8 cellular contexts compared by ENCODE assay signal in the genomic region with DNA sequence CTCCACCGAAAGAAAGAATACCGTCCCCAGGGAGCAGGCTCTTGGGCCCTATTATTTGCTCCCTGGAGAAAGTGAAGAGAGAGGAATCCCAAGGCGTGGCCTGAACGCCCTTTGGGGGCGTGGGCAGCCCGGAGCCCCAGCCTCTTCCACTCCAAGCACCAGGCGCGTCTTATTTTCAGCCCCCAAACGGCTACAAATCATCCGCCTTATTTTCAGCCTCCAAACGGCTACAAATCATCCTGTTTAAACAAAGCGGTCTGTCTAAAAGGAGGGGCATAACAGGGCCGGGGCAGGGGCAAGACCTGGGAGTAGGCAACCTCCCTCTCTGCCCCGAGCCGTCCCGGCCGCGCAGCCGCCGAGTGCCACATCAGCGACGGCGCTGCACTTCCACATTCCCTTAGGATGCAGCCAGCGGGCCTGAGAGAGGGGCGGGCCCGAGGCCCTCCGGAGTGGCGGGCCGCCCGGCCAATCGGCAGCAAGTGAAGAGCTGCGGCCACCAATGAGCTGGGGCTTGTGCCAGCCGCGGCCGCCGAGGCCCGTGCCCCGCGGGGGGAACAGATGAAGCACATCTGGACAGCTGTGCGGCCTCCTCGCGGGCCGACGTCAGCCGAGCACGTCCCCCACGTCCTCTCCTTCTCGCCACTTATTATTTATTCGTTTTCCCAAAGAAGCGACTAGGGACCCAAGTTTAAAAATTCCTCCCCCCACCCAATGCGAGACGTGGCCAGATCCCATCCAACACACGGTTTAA. TPM values are rescaled to one million over a fixed set of nuclear protein-coding genes. Genes with fewer than 3 reads are reported as not detected.
DNase-seq lines count a peak whose midpoint lies in the region; ATAC-seq and TF ChIP-seq lines count a peak whose summit lies in the region.

A gene with protein sequence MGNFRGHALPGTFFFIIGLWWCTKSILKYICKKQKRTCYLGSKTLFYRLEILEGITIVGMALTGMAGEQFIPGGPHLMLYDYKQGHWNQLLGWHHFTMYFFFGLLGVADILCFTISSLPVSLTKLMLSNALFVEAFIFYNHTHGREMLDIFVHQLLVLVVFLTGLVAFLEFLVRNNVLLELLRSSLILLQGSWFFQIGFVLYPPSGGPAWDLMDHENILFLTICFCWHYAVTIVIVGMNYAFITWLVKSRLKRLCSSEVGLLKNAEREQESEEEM (plus strand): TSS at position 561 of the 751 bp plus-strand sequence. CDS start 62,593 bp downstream, outside the sequence.

- DNase-seq in DMS79 treated with DMSO at 0.1 percent for 48 hours (lab: John Stamatoyannopoulos, UW) (peak; percentile 85), Karpas-422 (peak; percentile 85), RPMI7951 (ENCODE audit: low read depth) (peak; percentile 96), fibroblast of villous mesenchyme (ENCODE audit: low read depth) (peak; percentile 98), nephron progenitor cell (peak; percentile 96)
- peak; percentile 91 for DNase-seq in activated effector memory CD4-positive, alpha-beta T cell treated with anti-CD3 and anti-CD28 coated beads, Interleukin-2, amount 50 U/mL, for 16 hours
- DNase-seq in stimulated activated naive CD8-positive, alpha-beta T cell treated with anti-CD3 and anti-CD28 coated beads, Interleukin-15, Interleukin-2, amounts not matched to agents 100 U/mL and 50 U/mL, for 24 hours = peak; percentile 83

- H3K4me3 Mint-ChIP-seq in nephron progenitor cell = peak within 1 kb of the TSS; percentile 94

- peak within 1 kb of the TSS; percentile 83 for H2AFZ ChIP-seq in Karpas-422 (ENCODE audit: low read length)

- TF ChIP-seq CTCF in fibroblast of villous mesenchyme (IDR thresholded peaks at IDR 0.05; ENCODE audit: insufficient read depth, low read depth, low read length) (no peak), nephron progenitor cell (IDR thresholded peaks at IDR 0.05) (no peak)

- H3K79me2 ChIP-seq in Karpas-422 (ENCODE audit: low read length) = no peaks in the 10 kb centered on the region

- H3K27ac ChIP-seq in Karpas-422 (ENCODE audit: low read length) = no peak within 1 kb of the TSS

- H3K9me3 ChIP-seq in Karpas-422 (ENCODE audit: low read length) = no peaks in the 10 kb centered on the region

- H3K4me1 ChIP-seq in Karpas-422 (ENCODE audit: low read length) = peaks cover 11% of the 10 kb centered on the region

- peak within 1 kb of the TSS; percentile 70 for H3K4me3 ChIP-seq in Karpas-422 (ENCODE audit: low read length)
- H3K4me3 ChIP-seq in fibroblast of villous mesenchyme (ENCODE audit: low read depth, low read length) = peak within 1 kb of the TSS; percentile 71

- H3K9me3 Mint-ChIP-seq in nephron progenitor cell = peaks cover 10% of the 10 kb centered on the region

- peak within 1 kb of the TSS; percentile 73 for H3K27ac Mint-ChIP-seq in nephron progenitor cell

- ATAC-seq in GM21825 (IDR thresholded peaks at IDR 0.05; ENCODE audit: unreplicated experiment) = peak; percentile 97
- ATAC-seq in stimulated activated naive CD8-positive, alpha-beta T cell treated with anti-CD3 and anti-CD28 coated beads, Interleukin-15, Interleukin-2, amounts not matched to agents 100 U/mL and 50 U/mL, for 24 hours = peak; percentile 98

- H3K27me3 ChIP-seq in Karpas-422 (ENCODE audit: low read length) = no peaks in the 10 kb centered on the region

- no peaks in the 10 kb centered on the region for H4K20me1 ChIP-seq in Karpas-422 (ENCODE audit: insufficient read depth, low read depth, low read length)

- H3K4me1 Mint-ChIP-seq in nephron progenitor cell = peaks cover 17% of the 10 kb centered on the region

- H3K36me3 ChIP-seq in Karpas-422 (ENCODE audit: insufficient read depth, low read length) = no peaks in the 10 kb centered on the region

- peak within 1 kb of the TSS; percentile 49 for H3K9ac ChIP-seq in Karpas-422 (ENCODE audit: low read length)

- peaks cover 6% of the 10 kb centered on the region for H3K36me3 Mint-ChIP-seq in nephron progenitor cell (ENCODE audit: low read depth)

- no peaks in the 10 kb centered on the region for H3K9me2 ChIP-seq in Karpas-422 (replicated peaks; ENCODE audit: insufficient read depth, low read length)

- peak within 1 kb of the TSS; percentile 82 for H3K4me2 ChIP-seq in Karpas-422 (ENCODE audit: low read depth, low read length, poor library complexity, severe bottlenecking)

- peaks cover 31% of the 10 kb centered on the region for H3K27me3 Mint-ChIP-seq in nephron progenitor cell (ENCODE audit: low read depth, poor library complexity)

RNA-seq across cellular contexts. Expression of the gene that starts here (rescaled TPM):
- total RNA-seq in Karpas-422 (2014; rRNA removed; shearing (Covaris generic); ENCODE audit: low replicate concordance) = 0.11 and 1.3 TPM in 2 replicates
- total RNA-seq in RPMI7951 (2014; rRNA removed; shearing (Covaris generic)) = 119 and 142 TPM in 2 replicates
- 31.2 and 53.1 TPM in 2 replicates for total RNA-seq in fibroblast of villous mesenchyme

Comparison
In these comparisons a context has a peak if more than half of its experiments do, and no peak if none do; other contexts are left out.
1. RNA of the gene that starts here (total RNA-seq): 119 to 142 TPM in RPMI7951 and 31.2 to 53.1 TPM in fibroblast of villous mesenchyme; 0.11 to 1.3 TPM in Karpas-422; every median in the first group is over 10 times any median in the second.
2. Peak in every context shown above with its lines, with median percentiles within 50 percentile points of each other: DNase-seq.